ENCODE assay signal across 8 cellular contexts in genomic region chr11:68542617-68543016, GRCh38.
A peak's percentile ranks its signal among the peaks of the same experiment; 100 is the strongest.
DNase-seq lines count a peak whose midpoint lies in the region; ATAC-seq and TF ChIP-seq lines count a peak whose summit lies in the region.

No MANE protein-coding gene starts in this region.

- DNase-seq in AG10803 (ENCODE audit: low read depth) (peak; percentile 89), MG63 (peak; percentile 58), epithelial cell of prostate (ENCODE audit: low read depth, low spot score) (peak; percentile 16), omental fat pad (ENCODE audit: low spot score) (no peak)
- no peak for DNase-seq in stimulated activated CD4-positive, alpha-beta T cell treated with anti-CD3 and anti-CD28 coated beads, Interleukin-4, amount 100 ng/mL, for 4 hours

- peaks cover 57% of the 10 kb centered on the region for H3K36me3 ChIP-seq in MG63

- H3K4me3 ChIP-seq in AG10803 (ENCODE audit: low read length): no peak overlapping the region
- no peak overlapping the region for H3K4me3 ChIP-seq in MG63

- H3K27me3 ChIP-seq in MG63: no peaks in the 10 kb centered on the region

- no peaks in the 10 kb centered on the region for H3K9me3 ChIP-seq in MG63

- ATAC-seq in omental fat pad (ENCODE audit: low FRiP score) (peak; percentile 94), GM18520 (IDR thresholded peaks at IDR 0.05; ENCODE audit: unreplicated experiment) (no peak), HG03045 (IDR thresholded peaks at IDR 0.05; ENCODE audit: unreplicated experiment) (no peak), GM21717 (IDR thresholded peaks at IDR 0.05; ENCODE audit: unreplicated experiment) (no peak)

- TF ChIP-seq CTCF in AG10803 (conservative IDR thresholded peaks at IDR 0.05; ENCODE audit: low read length): no peak
- TF ChIP-seq CTCF in omental fat pad (IDR thresholded peaks at IDR 0.05): no peak

- peak overlapping the region; percentile 14 for H3K27ac ChIP-seq in epithelial cell of prostate

Comparison
In these comparisons a context has a peak if more than half of its experiments do, and no peak if none do; other contexts are left out.
1. DNase-seq: peak in AG10803 (single experiment), MG63 (single experiment) and epithelial cell of prostate (single experiment); none in omental fat pad (single experiment) and stimulated activated CD4-positive, alpha-beta T cell treated with anti-CD3 and anti-CD28 coated beads, Interleukin-4, amount 100 ng/mL, for 4 hours (0 of 2).